Comparison of ENCODE assay signal across 8 cellular contexts in the genomic region with DNA sequence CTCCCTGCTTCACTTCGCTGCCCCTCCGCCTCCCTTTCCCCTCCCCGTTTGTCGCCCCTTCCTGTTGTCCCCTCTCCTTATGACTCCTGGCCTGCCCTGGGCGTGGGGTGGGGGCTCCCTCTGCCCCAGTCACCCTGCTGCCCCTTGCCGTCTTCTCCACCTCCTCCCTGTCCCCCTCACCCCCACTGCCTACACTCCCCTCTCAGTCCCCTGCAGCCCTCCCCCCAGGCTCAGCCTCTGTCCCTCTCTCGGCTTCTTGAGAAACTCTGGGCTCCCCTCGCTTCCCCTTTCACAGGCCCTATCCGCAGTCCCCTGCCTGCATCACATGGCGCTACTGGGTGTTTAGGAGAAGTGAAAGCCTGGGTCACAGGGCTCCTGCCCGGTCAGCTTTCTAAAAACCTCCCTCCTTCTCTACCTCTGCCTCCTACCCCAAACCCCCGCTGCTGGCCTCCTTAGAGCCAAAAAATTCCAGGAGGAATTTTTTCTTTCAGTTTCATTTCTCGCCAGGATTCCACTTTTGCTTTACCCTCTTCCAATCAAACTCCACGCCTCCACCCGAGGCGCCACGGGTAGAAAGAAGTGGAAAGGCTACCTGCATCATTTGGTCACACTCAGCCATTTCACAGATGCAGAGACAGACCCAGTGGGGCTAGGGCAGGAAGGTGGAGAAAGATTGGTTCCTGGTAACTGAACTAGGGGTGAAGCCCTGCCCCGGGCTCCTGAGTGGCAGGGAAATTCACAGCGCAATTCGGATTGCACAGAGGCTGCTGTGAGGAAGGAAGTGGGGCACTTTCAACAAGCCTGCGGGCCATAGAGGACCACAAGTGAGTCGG. TPM values are rescaled to one million over a fixed set of nuclear protein-coding genes. Genes with fewer than 3 reads are reported as not detected.
DNase-seq lines count a peak whose midpoint lies in the region; ATAC-seq, FAIRE-seq and TF ChIP-seq lines count a peak whose summit lies in the region.

A gene (minus strand): TSS at position 268 of the 833 bp plus-strand sequence. CDS start 625 bp downstream, outside the sequence.

- intact Hi-C loops in lower lobe of right lung (cut with DNase I): no loop called here

- H3K27me3 ChIP-seq in SJSA1 (replicated peaks) (no peaks in the 10 kb centered on the region), lower lobe of right lung (ENCODE audit: low read depth) (no peaks in the 10 kb centered on the region), subcutaneous abdominal adipose tissue (ENCODE audit: control insufficient read depth in 5 of 5, insufficient read depth in 4 of 5, low read length in 5 of 5) (no peaks in the 10 kb centered on the region)

- ATAC-seq in GM18867 (IDR thresholded peaks at IDR 0.05; ENCODE audit: unreplicated experiment): peak; percentile 74
- ATAC-seq in HG03039 (IDR thresholded peaks at IDR 0.05; ENCODE audit: unreplicated experiment): peak; percentile 65
- peak; percentile 87 to 88 for ATAC-seq in lower lobe of right lung

- no peak for TF ChIP-seq CTCF in lower lobe of right lung (IDR thresholded peaks at IDR 0.05)

- H3K9ac ChIP-seq in subcutaneous abdominal adipose tissue (ENCODE audit: low read length in 5 of 5): peak within 1 kb of the TSS; percentile 3 to 84 (median 70)

- H3K4me1 ChIP-seq in SJSA1 (replicated peaks): peaks cover 30% of the 10 kb centered on the region
- peaks cover 49% of the 10 kb centered on the region for H3K4me1 ChIP-seq in lower lobe of right lung
- H3K4me1 ChIP-seq in subcutaneous abdominal adipose tissue (ENCODE audit: control insufficient read depth in 5 of 5, insufficient read depth in 5 of 5, low read length in 5 of 5): peaks cover 0 to 45% (median 26%) of the 10 kb centered on the region in 5 donors

- H3K4me3 ChIP-seq in SJSA1 (peak within 1 kb of the TSS; percentile 36), lower lobe of right lung (peak within 1 kb of the TSS; percentile 62), subcutaneous abdominal adipose tissue (ENCODE audit: low read depth in 1 of 5, low read length in 5 of 5) (peak within 1 kb of the TSS; percentile 58 to 93 (median 79))

- peak; percentile 89 for FAIRE-seq in A204.1 (lab: Jason Lieb, UNC)

- H3K36me3 ChIP-seq in SJSA1 (peaks cover 6% of the 10 kb centered on the region; the same call in 1 of the 2 replicates), lower lobe of right lung (peaks cover 8% of the 10 kb centered on the region), subcutaneous abdominal adipose tissue (ENCODE audit: control insufficient read depth in 5 of 5, insufficient read depth in 5 of 5, low read length in 5 of 5) (peaks cover 0 to 5% (median 0%) of the 10 kb centered on the region in 5 donors)

- H3K9me3 ChIP-seq in SJSA1 (replicated peaks) (no peaks in the 10 kb centered on the region), lower lobe of right lung (no peaks in the 10 kb centered on the region), subcutaneous abdominal adipose tissue (ENCODE audit: control insufficient read depth in 5 of 5, low read length in 5 of 5) (no peaks in the 10 kb centered on the region)

- H3K27ac ChIP-seq in SJSA1: peak within 1 kb of the TSS; percentile 63
- peak within 1 kb of the TSS; percentile 88 for H3K27ac ChIP-seq in lower lobe of right lung
- H3K27ac ChIP-seq in subcutaneous abdominal adipose tissue (ENCODE audit: low read depth, low read length): peak within 1 kb of the TSS; percentile 87

- peak in 1 of 2 experiments; percentile 85 for DNase-seq in SJSA1 (ENCODE audit: low read depth in 1 of 2, low spot score in 2 of 2)
- DNase-seq in dedifferentiated amniotic fluid mesenchymal stem cell (ENCODE audit: extremely low spot score): peak; percentile 37
- DNase-seq in lower lobe of right lung: peak; percentile 90
- DNase-seq in COLO829 (ENCODE audit: low spot score): no peak

RNA-seq across cellular contexts. Expression of the gene that starts here (rescaled TPM):
- 26.5 and 35.8 TPM in 2 replicates for total RNA-seq in SJSA1 (2014; rRNA removed; shearing (Covaris generic))
- total RNA-seq in lower lobe of right lung: 199 TPM
